In genomic region chr19:2636897-2637683, GRCh38 we compare ENCODE assay signal across 8 cellular contexts.
DNase-seq lines count a peak whose midpoint lies in the region; ATAC-seq, FAIRE-seq and TF ChIP-seq lines count a peak whose summit lies in the region.

No MANE protein-coding gene starts in this region.

- ATAC-seq in GM19397 (IDR thresholded peaks at IDR 0.05; ENCODE audit: unreplicated experiment) (no peak), GM19395 (IDR thresholded peaks at IDR 0.05; ENCODE audit: unreplicated experiment) (no peak)

- peaks cover 4% of the 10 kb centered on the region for H3K4me1 ChIP-seq in astrocyte (ENCODE audit: insufficient read depth, low read length)
- H3K4me1 ChIP-seq in hepatocyte (ENCODE audit: insufficient read depth): peaks cover 3% of the 10 kb centered on the region
- H3K4me1 ChIP-seq in skeletal muscle satellite cell (ENCODE audit: control insufficient read depth, insufficient read depth, low read length): peaks cover 20% of the 10 kb centered on the region

- CTCF ChIA-PET in HEK293T (lab: Yijun Ruan, JAX): interaction anchor here (0.9 to 1.9 kb wide), 4 partner anchors 9 to 163 kb away, joined by 3 to 11 read pairs (median 4); no protein-coding TSS in a partner anchor

- H3K27ac ChIP-seq in astrocyte (ENCODE audit: low read depth, low read length): no peak overlapping the region
- no peak overlapping the region for H3K27ac ChIP-seq in hepatocyte

- H3K9me2 ChIP-seq in hepatocyte (replicated peaks; ENCODE audit: insufficient read depth): no peaks in the 10 kb centered on the region

- no peak overlapping the region for H3K4me3 Mint-ChIP-seq in astrocyte (ENCODE audit: unreplicated experiment)

- H3K4me2 ChIP-seq in astrocyte (ENCODE audit: low read length) (peak overlapping the region; percentile 39), hepatocyte (peak overlapping the region; percentile 79), skeletal muscle satellite cell (ENCODE audit: low read length) (peak overlapping the region; percentile 53)

- H3K36me3 Mint-ChIP-seq in astrocyte (ENCODE audit: low read depth, unreplicated experiment): no peaks in the 10 kb centered on the region

- H3K27me3 ChIP-seq in astrocyte (ENCODE audit: insufficient read depth, low read length): peaks cover 3% of the 10 kb centered on the region
- no peaks in the 10 kb centered on the region for H3K27me3 ChIP-seq in hepatocyte
- H3K27me3 ChIP-seq in skeletal muscle satellite cell (ENCODE audit: control insufficient read depth, insufficient read depth, low read length): peaks cover 7% of the 10 kb centered on the region

- peaks cover 11% of the 10 kb centered on the region for H3K27me3 Mint-ChIP-seq in astrocyte (ENCODE audit: low read depth, unreplicated experiment)

- H3K9me3 Mint-ChIP-seq in astrocyte (ENCODE audit: unreplicated experiment): peaks cover 3% of the 10 kb centered on the region

- TF ChIP-seq CTCF in AG09319 (IDR thresholded peaks at IDR 0.05; ENCODE audit: low read depth, low read length) (peak; percentile 81), astrocyte (IDR thresholded peaks at IDR 0.05; ENCODE audit: insufficient read depth, low read depth, low read length) (peak; percentile 40), hepatocyte (IDR thresholded peaks at IDR 0.05; ENCODE audit: poor library complexity) (peak; percentile 88)

- no peaks in the 10 kb centered on the region for H3K36me3 ChIP-seq in astrocyte (ENCODE audit: insufficient read depth, low read length)
- H3K36me3 ChIP-seq in hepatocyte (replicated peaks; ENCODE audit: insufficient read depth, low read depth): no peaks in the 10 kb centered on the region
- no peaks in the 10 kb centered on the region for H3K36me3 ChIP-seq in skeletal muscle satellite cell (ENCODE audit: insufficient read depth, low read length)

- H3K9ac ChIP-seq in astrocyte (ENCODE audit: low read length) (no peak overlapping the region), skeletal muscle satellite cell (ENCODE audit: low read depth, low read length) (no peak overlapping the region)

- no peak overlapping the region for H3K27ac Mint-ChIP-seq in astrocyte (ENCODE audit: unreplicated experiment)

- POLR2A ChIA-PET in HEK293T (lab: Yijun Ruan, JAX): interaction anchor here (0.8 to 1.8 kb wide), 2 partner anchors 26 to 161 kb away, joined by 3 to 9 read pairs; partner anchors contain the start of gene GADD45B

- no peaks in the 10 kb centered on the region for H4K20me1 ChIP-seq in astrocyte (ENCODE audit: insufficient read depth, low read length)
- no peaks in the 10 kb centered on the region for H4K20me1 ChIP-seq in hepatocyte (ENCODE audit: insufficient read depth, poor library complexity, severe bottlenecking)

- no peak overlapping the region for H3K4me3 ChIP-seq in astrocyte (ENCODE audit: insufficient read depth, low read depth, low read length)
- no peak overlapping the region for H3K4me3 ChIP-seq in hepatocyte
- H3K4me3 ChIP-seq in skeletal muscle satellite cell (ENCODE audit: low read length): no peak overlapping the region

- no peaks in the 10 kb centered on the region for H3K4me1 Mint-ChIP-seq in astrocyte (ENCODE audit: low read depth, unreplicated experiment)

- FAIRE-seq in astrocyte (lab: Jason Lieb, UNC): no peak

- 21% methylated on average over 34 of the region's 37 CpGs for WGBS in hepatocyte (ENCODE audit: low lambda C conversion rate, missing lambda C conversion rate)

- DNase-seq in AG09319 (ENCODE audit: extremely low read depth, low read depth): no peak
- DNase-seq in HEK293T (ENCODE audit: extremely low spot score): peak; percentile 74
- DNase-seq in T-helper 22 cell (ENCODE audit: low read depth): peak; percentile 50
- no peak for DNase-seq in astrocyte (ENCODE audit: low read depth)
- DNase-seq in hepatocyte (ENCODE audit: low spot score): peak; percentile 77

- H2AFZ ChIP-seq in astrocyte (ENCODE audit: low read depth, low read length): no peak overlapping the region
- H2AFZ ChIP-seq in hepatocyte: no peak overlapping the region

- H3K79me2 ChIP-seq in astrocyte (ENCODE audit: insufficient read depth, low read length): no peaks in the 10 kb centered on the region
- no peaks in the 10 kb centered on the region for H3K79me2 ChIP-seq in hepatocyte

- H3K9me3 ChIP-seq in astrocyte (ENCODE audit: insufficient read depth, low read depth, low read length) (no peaks in the 10 kb centered on the region), hepatocyte (ENCODE audit: low read depth) (no peaks in the 10 kb centered on the region), skeletal muscle satellite cell (replicated peaks; ENCODE audit: low read length) (no peaks in the 10 kb centered on the region)

TF ChIP-seq in HEK293T, 16 proteins besides CTCF, POLR2A, EP300 and RAD21:
- no peak for TF ChIP-seq NFRKB (IDR thresholded peaks at IDR 0.05)
- no peak for TF ChIP-seq ARNT (IDR thresholded peaks at IDR 0.05)
- TF ChIP-seq TARDBP (IDR thresholded peaks at IDR 0.05): no peak
- TF ChIP-seq ELF4 (IDR thresholded peaks at IDR 0.05): no peak
- no peak for TF ChIP-seq FOXA1 (IDR thresholded peaks at IDR 0.05)
- TF ChIP-seq LEF1 (IDR thresholded peaks at IDR 0.05; ENCODE audit: borderline replicate concordance): no peak
- TF ChIP-seq, protein P1, sequence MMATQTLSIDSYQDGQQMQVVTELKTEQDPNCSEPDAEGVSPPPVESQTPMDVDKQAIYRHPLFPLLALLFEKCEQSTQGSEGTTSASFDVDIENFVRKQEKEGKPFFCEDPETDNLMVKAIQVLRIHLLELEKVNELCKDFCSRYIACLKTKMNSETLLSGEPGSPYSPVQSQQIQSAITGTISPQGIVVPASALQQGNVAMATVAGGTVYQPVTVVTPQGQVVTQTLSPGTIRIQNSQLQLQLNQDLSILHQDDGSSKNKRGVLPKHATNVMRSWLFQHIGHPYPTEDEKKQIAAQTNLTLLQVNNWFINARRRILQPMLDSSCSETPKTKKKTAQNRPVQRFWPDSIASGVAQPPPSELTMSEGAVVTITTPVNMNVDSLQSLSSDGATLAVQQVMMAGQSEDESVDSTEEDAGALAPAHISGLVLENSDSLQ (IDR thresholded peaks at IDR 0.05): no peak
- no peak; the same call in 1 of the 2 replicates for TF ChIP-seq CTBP1 (IDR thresholded peaks at IDR 0.05; ENCODE audit: borderline replicate concordance)

Comparison
In these comparisons a context has a peak if more than half of its experiments do, and no peak if none do; other contexts are left out.
1. DNase-seq: peak in HEK293T (single experiment), T-helper 22 cell (single experiment) and hepatocyte (single experiment); none in AG09319 (single experiment) and astrocyte (single experiment).
2. Peak in every context shown above with its lines, with median percentiles within 50 percentile points of each other: CTCF ChIP-seq and H3K4me2 ChIP-seq.